In genomic region chr12:58032156-58032555, GRCh38 we compare ENCODE assay signal across 3 cellular contexts.
"Had no signal": no experiment of that assay in that cellular context is flagged by ENCODE, and none has a peak within 500 bp of the region (broad histone marks: within the 10 kb centered on the region; RNA-seq: fewer than 3 reads in every experiment).

No MANE protein-coding gene starts in this region.

- DNase-seq: GDM1, GF-D8 had no signal

- ATAC-seq: GM12878 had no signal

- H3K4me3 ChIP-seq: GM12878 had no signal
